In the genomic region with DNA sequence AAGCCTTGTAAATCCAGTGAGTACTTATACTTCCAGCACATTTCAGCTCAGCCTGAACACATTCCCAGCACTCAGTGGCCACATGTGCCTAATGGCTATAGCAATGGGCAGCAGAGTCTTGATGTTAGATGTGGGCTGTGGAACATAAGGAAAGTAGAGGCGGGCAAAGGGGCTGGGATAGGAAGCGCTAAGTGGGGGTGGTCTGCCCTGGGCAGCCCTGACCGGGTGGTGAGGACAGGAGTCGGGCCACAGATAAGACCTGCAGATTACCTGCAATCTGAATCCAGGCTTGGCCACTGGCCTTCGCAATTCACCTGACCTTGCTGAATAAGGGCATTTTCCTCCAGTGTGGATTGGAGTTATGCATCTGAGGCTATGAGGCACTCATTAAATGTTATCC, we compare ENCODE assay signal across 2 cellular contexts.
TF ChIP-seq lines count a peak whose summit lies in the region.

No MANE protein-coding gene starts in this region.

TF ChIP-seq in IMR-90, 13 proteins besides CTCF, POLR2A, EP300 and RAD21:
- no peak for TF ChIP-seq ELK1 (IDR thresholded peaks at IDR 0.05; ENCODE audit: borderline replicate concordance, low read depth, low read length)
- TF ChIP-seq BHLHE40 (IDR thresholded peaks at IDR 0.05; ENCODE audit: low read depth, low read length), result no peak
- TF ChIP-seq MAZ (IDR thresholded peaks at IDR 0.05; ENCODE audit: borderline replicate concordance, low read depth, low read length), result no peak
- TF ChIP-seq CEBPB (IDR thresholded peaks at IDR 0.05; ENCODE audit: low read depth, low read length), result no peak
- TF ChIP-seq FOS (IDR thresholded peaks at IDR 0.05; ENCODE audit: low read depth, low read length), result no peak
- TF ChIP-seq RFX5 (IDR thresholded peaks at IDR 0.05; ENCODE audit: low read depth, low read length), result no peak
- no peak for TF ChIP-seq SMC3 (IDR thresholded peaks at IDR 0.05; ENCODE audit: low read depth, low read length)

TF ChIP-seq in H1, 55 proteins besides CTCF, POLR2A, EP300 and RAD21:
- TF ChIP-seq SP4 (IDR thresholded peaks at IDR 0.05; ENCODE audit: low read length) (no peak), EGR1 (IDR thresholded peaks at IDR 0.05; ENCODE audit: borderline replicate concordance, low read depth, low read length) (no peak), POU5F1 (IDR thresholded peaks at IDR 0.05; ENCODE audit: low read depth, low read length) (no peak), BCL11A (IDR thresholded peaks at IDR 0.05; ENCODE audit: low read depth in 2 of 2, low read length in 2 of 2) (no peak), NRF1 (IDR thresholded peaks at IDR 0.05; ENCODE audit: low read depth, low read length) (no peak), JUN (IDR thresholded peaks at IDR 0.05; ENCODE audit: low read depth, low read length) (no peak), TAF7 (optimal IDR thresholded peaks at IDR 0.05; ENCODE audit: borderline replicate concordance, low read depth, low read length) (no peak), SIN3A (conservative IDR thresholded peaks at IDR 0.05 in 1 of 2, IDR thresholded peaks at IDR 0.05 in 1 of 2; ENCODE audit: low read depth in 1 of 2, low read length in 2 of 2) (no peak), GABPA (IDR thresholded peaks at IDR 0.05; ENCODE audit: borderline replicate concordance, insufficient read depth, low read length) (no peak), GTF2F1 (IDR thresholded peaks at IDR 0.05; ENCODE audit: borderline replicate concordance, low read depth, low read length) (no peak), SRF (IDR thresholded peaks at IDR 0.05; ENCODE audit: low read depth, low read length) (no peak)
